In genomic region chr20:20816969-20817368, GRCh38 we compare ENCODE assay signal across 24 cellular contexts.
A peak's percentile ranks its signal among the peaks of the same experiment; 100 is the strongest.
DNase-seq lines count a peak whose midpoint lies in the region; ATAC-seq, FAIRE-seq and TF ChIP-seq lines count a peak whose summit lies in the region.
"Had no signal": no experiment of that assay in that cellular context is flagged by ENCODE, and none has a peak within 500 bp of the region (broad histone marks: within the 10 kb centered on the region; RNA-seq: fewer than 3 reads in every experiment).

No MANE protein-coding gene starts in this region.

- TF ChIP-seq RAD21 in A549 (conservative IDR thresholded peaks at IDR 0.05 in 1 of 2, IDR thresholded peaks at IDR 0.05 in 1 of 2): no peak

- no peaks in the 10 kb centered on the region for H3K9me3 ChIP-seq in A549
- no peaks in the 10 kb centered on the region for H3K9me3 ChIP-seq in WERI-Rb-1 (ENCODE audit: severe bottlenecking)
- H3K9me3 ChIP-seq: BLaER1 treated with 17β-estradiol and CSF1 and Interleukin-3, amounts not matched to agents 10 nM and 100 nM had no signal

- no peak overlapping the region for H4K5ac ChIP-seq in mesendoderm (ENCODE audit: low read length)

- H3K4me1 Mint-ChIP-seq in GM23338: peaks cover 54% of the 10 kb centered on the region
- H3K4me1 Mint-ChIP-seq: B cell had no signal

- no peak overlapping the region for H3K4ac ChIP-seq in mesendoderm (ENCODE audit: low read depth, low read length)

- no peak overlapping the region for H3K23ac ChIP-seq in mesendoderm (ENCODE audit: low read length)

- H3K27ac ChIP-seq in A549 (no peak overlapping the region), GM23338 (ENCODE audit: low read depth) (no peak overlapping the region; the same call in 1 of the 2 replicates), VCaP (peak overlapping the region; percentile 56), mesendoderm (ENCODE audit: low read depth, low read length) (no peak overlapping the region), WERI-Rb-1 (no peak overlapping the region)
- H3K27ac ChIP-seq: BLaER1 treated with 17β-estradiol and CSF1 and Interleukin-3, amounts not matched to agents 10 nM and 100 nM; C4-2B had no signal

- peak overlapping the region; percentile 65 for H3K56ac ChIP-seq in mesendoderm (ENCODE audit: low read length)

- no peak for TF ChIP-seq POLR2A in A549 (IDR thresholded peaks at IDR 0.05; ENCODE audit: low read length)

- WGBS in A549 (ENCODE audit: missing lambda C conversion rate): 21% methylated on average over 1 of the region's 1 CpG
- no CpG with 5 or more reads among the region's 1 CpG for WGBS in mesendoderm (ENCODE audit: extremely low coverage, insufficient coverage, low lambda C conversion rate)

- H4K8ac ChIP-seq in mesendoderm (ENCODE audit: low read depth, low read length): no peak overlapping the region

- H4K20me1 ChIP-seq in GM23338 (replicated peaks; ENCODE audit: insufficient read depth): no peaks in the 10 kb centered on the region
- H4K20me1 ChIP-seq: BLaER1 treated with 17β-estradiol and CSF1 and Interleukin-3, amounts not matched to agents 10 nM and 100 nM had no signal

- H3K4me2 ChIP-seq in A549 (no peak overlapping the region), GM23338 (peak overlapping the region; percentile 40; the same call in 1 of the 2 replicates), mesendoderm (ENCODE audit: low read length) (no peak overlapping the region)
- H3K4me2 ChIP-seq: BLaER1 treated with 17β-estradiol and CSF1 and Interleukin-3, amounts not matched to agents 10 nM and 100 nM had no signal

- DNase-seq in A549 (ENCODE audit: low read depth in 1 of 2, low spot score in 1 of 2) (no peak), GM23338 (ENCODE audit: low spot score) (no peak), mesendoderm (no peak), hypothalamus (lab: John Stamatoyannopoulos, UW) (no peak), retina (no peak), WERI-Rb-1 (no peak)
- DNase-seq: 8988T; AML-193; Caco-2; Calu3; CD4-positive, alpha-beta T cell; CD8-positive, alpha-beta T cell; DMS79 treated with DMSO at 0.1 percent for 48 hours; GF-D8 had no signal

- peaks cover 8% of the 10 kb centered on the region; the same call in 1 of the 2 replicates for H3K9me2 ChIP-seq in GM23338 (ENCODE audit: insufficient read depth)

- H2BK5ac ChIP-seq in mesendoderm (ENCODE audit: low read length): peak overlapping the region; percentile 30

- peaks cover 7% of the 10 kb centered on the region for H3K27me3 Mint-ChIP-seq in GM23338 (ENCODE audit: insufficient read depth, low read depth, poor library complexity)

- no peak for TF ChIP-seq CTCF in A549 (IDR thresholded peaks at IDR 0.05)
- TF ChIP-seq CTCF in GM23338 (conservative IDR thresholded peaks at IDR 0.05; ENCODE audit: low read depth in 2 of 2): no peak
- TF ChIP-seq CTCF in VCaP (conservative IDR thresholded peaks at IDR 0.05): no peak
- TF ChIP-seq CTCF in WERI-Rb-1 (IDR thresholded peaks at IDR 0.05; ENCODE audit: low read depth, low read length): no peak

- H3K36me3 ChIP-seq in GM23338 (ENCODE audit: insufficient read depth) (no peaks in the 10 kb centered on the region), mesendoderm (ENCODE audit: control insufficient read depth, insufficient read depth, low read length) (no peaks in the 10 kb centered on the region), WERI-Rb-1 (no peaks in the 10 kb centered on the region)
- H3K36me3 ChIP-seq: BLaER1 treated with 17β-estradiol and CSF1 and Interleukin-3, amounts not matched to agents 10 nM and 100 nM had no signal

- H2AFZ ChIP-seq in GM23338: no peak overlapping the region

- no peaks in the 10 kb centered on the region for H3K4me1 ChIP-seq in A549
- H3K4me1 ChIP-seq in GM23338 (ENCODE audit: insufficient read depth): peaks cover 43% of the 10 kb centered on the region
- H3K4me1 ChIP-seq in mesendoderm (ENCODE audit: control insufficient read depth, low read depth, low read length): peaks cover 21% of the 10 kb centered on the region

- FAIRE-seq in A549 (lab: Jason Lieb, UNC): no peak
- FAIRE-seq: A204.1, D721Med, G401.6, GM12891, GM19239 had no signal

- no peak overlapping the region for H2AK5ac ChIP-seq in mesendoderm (ENCODE audit: low read length)

- H3K27ac Mint-ChIP-seq in GM23338: no peak overlapping the region
- H3K27ac Mint-ChIP-seq: B cell; CD4-positive, alpha-beta T cell; CD8-positive, alpha-beta T cell had no signal

- H2BK15ac ChIP-seq in mesendoderm (replicated peaks; ENCODE audit: low read depth): no peak overlapping the region

- H3K36me3 Mint-ChIP-seq in GM23338 (ENCODE audit: low read depth): no peaks in the 10 kb centered on the region
- H3K36me3 Mint-ChIP-seq: CD8-positive, alpha-beta T cell had no signal

- H3K27me3 ChIP-seq in GM23338 (ENCODE audit: insufficient read depth) (no peaks in the 10 kb centered on the region), mesendoderm (ENCODE audit: insufficient read depth, low read length, poor library complexity) (no peaks in the 10 kb centered on the region), WERI-Rb-1 (ENCODE audit: insufficient read depth, low read depth, severe bottlenecking) (no peaks in the 10 kb centered on the region)

- no peak overlapping the region for H2BK120ac ChIP-seq in mesendoderm (ENCODE audit: low read depth, low read length)

- TF ChIP-seq EP300 in A549 (IDR thresholded peaks at IDR 0.05): no peak

- no peak for ATAC-seq in A549
- ATAC-seq in GM23338: no peak
- ATAC-seq in HG02884 (IDR thresholded peaks at IDR 0.05; ENCODE audit: unreplicated experiment): no peak
- ATAC-seq: CD8-positive, alpha-beta T cell had no signal

- H3K9ac ChIP-seq in mesendoderm (ENCODE audit: low read length): no peak overlapping the region
- H3K9ac ChIP-seq: BLaER1 treated with 17β-estradiol and CSF1 and Interleukin-3, amounts not matched to agents 10 nM and 100 nM had no signal

- H3F3A ChIP-seq in GM23338 (replicated peaks; ENCODE audit: low read depth): no peaks in the 10 kb centered on the region

- H3K79me2 ChIP-seq in GM23338 (replicated peaks; ENCODE audit: insufficient read depth) (no peaks in the 10 kb centered on the region), mesendoderm (ENCODE audit: control insufficient read depth, insufficient read depth, low read length) (no peaks in the 10 kb centered on the region)

- no peak overlapping the region for H3K18ac ChIP-seq in mesendoderm (ENCODE audit: low read length)

- POLR2A ChIA-PET in A549 (lab: Yijun Ruan, JAX): no interaction called here

- H3K4me3 Mint-ChIP-seq in GM23338: no peak overlapping the region
- H3K4me3 Mint-ChIP-seq: B cell; CD4-positive, alpha-beta T cell; CD8-positive, alpha-beta T cell had no signal

- no peak overlapping the region for H3K4me3 ChIP-seq in A549
- no peak overlapping the region for H3K4me3 ChIP-seq in GM23338
- H3K4me3 ChIP-seq in mesendoderm (ENCODE audit: low read length): no peak overlapping the region
- no peak overlapping the region for H3K4me3 ChIP-seq in WERI-Rb-1 (ENCODE audit: low read depth, low read length)
- H3K4me3 ChIP-seq: BLaER1 treated with 17β-estradiol and CSF1 and Interleukin-3, amounts not matched to agents 10 nM and 100 nM had no signal

- CTCF ChIA-PET in A549 (lab: Yijun Ruan, JAX): interaction anchor here (0.8 to 2.7 kb wide), 4 partner anchors 19 to 43 kb away, joined by 3 to 10 read pairs (median 6); no protein-coding TSS in a partner anchor

- H3K79me1 ChIP-seq in mesendoderm (ENCODE audit: low read length): no peaks in the 10 kb centered on the region

- H3K9me3 Mint-ChIP-seq in GM23338: no peaks in the 10 kb centered on the region; the same call in 1 of the 3 replicates
- H3K9me3 Mint-ChIP-seq: CD4-positive, alpha-beta T cell; CD8-positive, alpha-beta T cell had no signal

TF ChIP-seq in GM23338, 12 proteins besides CTCF, POLR2A, EP300 and RAD21:
- TF ChIP-seq JUNB (IDR thresholded peaks at IDR 0.05; ENCODE audit: unreplicated experiment): no peak
- TF ChIP-seq POLR2AphosphoS5 (IDR thresholded peaks at IDR 0.05; ENCODE audit: low read depth): no peak
- no peak for TF ChIP-seq REST (IDR thresholded peaks at IDR 0.05; ENCODE audit: unreplicated experiment)
- TF ChIP-seq ZNF114 (CRISPR knock-in tag; IDR thresholded peaks at IDR 0.05): no peak
- TF ChIP-seq EZH2phosphoT487 (IDR thresholded peaks at IDR 0.05; ENCODE audit: unreplicated experiment): no peak
- TF ChIP-seq EZH2 (IDR thresholded peaks at IDR 0.05; ENCODE audit: low read depth, unreplicated experiment): no peak
- no peak for TF ChIP-seq CREB1 (CRISPR knock-in tag; IDR thresholded peaks at IDR 0.05; ENCODE audit: low read depth)
- TF ChIP-seq ZNF331 (CRISPR knock-in tag; IDR thresholded peaks at IDR 0.05; ENCODE audit: low read depth): no peak
- TF ChIP-seq, protein P1, sequence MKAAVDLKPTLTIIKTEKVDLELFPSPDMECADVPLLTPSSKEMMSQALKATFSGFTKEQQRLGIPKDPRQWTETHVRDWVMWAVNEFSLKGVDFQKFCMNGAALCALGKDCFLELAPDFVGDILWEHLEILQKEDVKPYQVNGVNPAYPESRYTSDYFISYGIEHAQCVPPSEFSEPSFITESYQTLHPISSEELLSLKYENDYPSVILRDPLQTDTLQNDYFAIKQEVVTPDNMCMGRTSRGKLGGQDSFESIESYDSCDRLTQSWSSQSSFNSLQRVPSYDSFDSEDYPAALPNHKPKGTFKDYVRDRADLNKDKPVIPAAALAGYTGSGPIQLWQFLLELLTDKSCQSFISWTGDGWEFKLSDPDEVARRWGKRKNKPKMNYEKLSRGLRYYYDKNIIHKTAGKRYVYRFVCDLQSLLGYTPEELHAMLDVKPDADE (IDR thresholded peaks at IDR 0.05): no peak
